ENCODE assay signal across 9 cellular contexts in genomic region chr11:109956124-109956793, GRCh38.
DNase-seq lines count a peak whose midpoint lies in the region; ATAC-seq and TF ChIP-seq lines count a peak whose summit lies in the region.
"Had no signal": no experiment of that assay in that cellular context is flagged by ENCODE, and none has a peak within 500 bp of the region (broad histone marks: within the 10 kb centered on the region; RNA-seq: fewer than 3 reads in every experiment).

No MANE protein-coding gene starts in this region.

- no peaks in the 10 kb centered on the region for H3K36me3 Mint-ChIP-seq in mesothelial cell of epicardium

- H3K4me3 Mint-ChIP-seq in mesothelial cell of epicardium, result no peak overlapping the region

- no peaks in the 10 kb centered on the region for H3K9me3 ChIP-seq in OCI-LY7 (ENCODE audit: low read length)

- DNase-seq in OCI-LY7 (ENCODE audit: low spot score) (peak; percentile 67), MV-4-11 (lab: John Stamatoyannopoulos, UW) (no peak), mesothelial cell of epicardium (ENCODE audit: low spot score in 2 of 2, unreplicated experiment in 2 of 2) (no peak), AG08395 (ENCODE audit: low spot score) (no peak)
- DNase-seq: Karpas-422, occipital lobe had no signal

- H3K27ac Mint-ChIP-seq in mesothelial cell of epicardium, result no peak overlapping the region

- peak overlapping the region; percentile 69 for H3K4me2 ChIP-seq in OCI-LY7 (ENCODE audit: low read length)

- ATAC-seq in GM18520 (IDR thresholded peaks at IDR 0.05; ENCODE audit: unreplicated experiment), result peak; percentile 61
- peak; percentile 71 for ATAC-seq in GM19463 (IDR thresholded peaks at IDR 0.05; ENCODE audit: unreplicated experiment)
- peak; percentile 51 for ATAC-seq in HG03060 (IDR thresholded peaks at IDR 0.05; ENCODE audit: low read depth, unreplicated experiment)

- H3K9me3 Mint-ChIP-seq in mesothelial cell of epicardium, result no peaks in the 10 kb centered on the region

- no TSS peak for BruUV-seq in OCI-LY7 (replicated peaks; lab: Mats Ljungman, UMichigan)

- TF ChIP-seq CTCF in OCI-LY7 (conservative IDR thresholded peaks at IDR 0.05; ENCODE audit: low read length), result no peak
- TF ChIP-seq CTCF in mesothelial cell of epicardium (IDR thresholded peaks at IDR 0.05; ENCODE audit: unreplicated experiment), result no peak

- peak overlapping the region; percentile 97 for H2AFZ ChIP-seq in OCI-LY7 (ENCODE audit: low read length)

- intact Hi-C loops in OCI-LY7 (cut with micrococcal nuclease; ENCODE audit: unreplicated experiment), result loop anchor here (5.0 kb wide), 1 partner anchor 71 kb away; no protein-coding TSS in a partner anchor

- no peaks in the 10 kb centered on the region for H3K36me3 ChIP-seq in OCI-LY7 (ENCODE audit: insufficient read depth, low read length)

- H3K9me2 ChIP-seq in OCI-LY7 (ENCODE audit: insufficient read depth, low read length), result no peaks in the 10 kb centered on the region

- H3K79me2 ChIP-seq in OCI-LY7 (ENCODE audit: insufficient read depth, low read depth, low read length), result no peaks in the 10 kb centered on the region

- H3K27ac ChIP-seq in OCI-LY7 (ENCODE audit: low read depth, low read length, poor library complexity, severe bottlenecking), result peak overlapping the region; percentile 76

- peaks cover 35% of the 10 kb centered on the region for H3K4me1 ChIP-seq in OCI-LY7 (ENCODE audit: insufficient read depth, low read length, poor library complexity, severe bottlenecking)

- H4K20me1 ChIP-seq in OCI-LY7 (ENCODE audit: insufficient read depth, low read length), result no peaks in the 10 kb centered on the region

- peaks cover 5% of the 10 kb centered on the region for H3K27me3 Mint-ChIP-seq in mesothelial cell of epicardium (ENCODE audit: low read depth)

- CTCF ChIA-PET in OCI-LY7 (lab: Charles Lee; ENCODE audit: unreplicated experiment), result no interaction called here

- POLR2A ChIA-PET in OCI-LY7 (lab: Charles Lee), result interaction anchor here (0.5 to 4.7 kb wide), 5 partner anchors 14 to 472 kb away, joined by 3 to 26 read pairs (median 5); no protein-coding TSS in a partner anchor

- peak overlapping the region; percentile 39 for H3K4me3 ChIP-seq in OCI-LY7 (ENCODE audit: low read depth, low read length, poor library complexity, severe bottlenecking)

- peaks cover 3% of the 10 kb centered on the region for H3K4me1 Mint-ChIP-seq in mesothelial cell of epicardium
